In genomic region chr20:59255256-59255655, GRCh38 we compare ENCODE assay signal across 36 cellular contexts. TPM values are rescaled to one million over a fixed set of nuclear protein-coding genes. Genes with fewer than 3 reads are reported as not detected.
"Had no signal": no experiment of that assay in that cellular context is flagged by ENCODE, and none has a peak within 500 bp of the region (broad histone marks: within the 10 kb centered on the region; RNA-seq: fewer than 3 reads in every experiment).

No MANE protein-coding gene starts in this region.

- H3K27me3 Mint-ChIP-seq: activated B cell treated with CpG ODN at 0.5 μM for 24 hours; activated CD8-positive, alpha-beta T cell treated with anti-CD3 and anti-CD28 coated beads for 36 hours; activated T-helper 17 cell treated with anti-CD3 and anti-CD28 coated beads, Interleukin-2, amount 50 U/mL, for 72 hours; T-cell had no signal

- ATAC-seq: activated CD8-positive, alpha-beta T cell treated with anti-CD3 and anti-CD28 coated beads for 36 hours; activated naive CD4-positive, alpha-beta T cell treated with anti-CD3 and anti-CD28 coated beads, Interleukin-2, amount 50 U/mL, for 72 hours; activated T-cell treated with anti-CD3 and anti-CD28 coated beads, Interleukin-2, amount 50 U/mL, for 72 hours; activated T-helper 17 cell treated with anti-CD3 and anti-CD28 coated beads, Interleukin-2, amount 50 U/mL, for 72 hours; PC-3; SK-N-SH treated with all-trans-retinoic acid at 6 μM for 48 hours; T-cell had no signal

- H3K27ac ChIP-seq: brain microvascular endothelial cell, KMS-11, Peyer's patch, VCaP had no signal

- H3K27me3 ChIP-seq: brain microvascular endothelial cell, Peyer's patch had no signal

- H3K4me3 Mint-ChIP-seq: activated B cell treated with CpG ODN at 0.5 μM for 24 hours; activated CD8-positive, alpha-beta T cell treated with anti-CD3 and anti-CD28 coated beads for 36 hours; T-cell had no signal

- H3K27ac Mint-ChIP-seq: activated B cell treated with CpG ODN at 0.5 μM for 24 hours; activated naive CD4-positive, alpha-beta T cell treated with anti-CD3 and anti-CD28 coated beads, Interleukin-2, amount 50 U/mL, for 72 hours; activated T-cell treated with anti-CD3 and anti-CD28 coated beads, Interleukin-2, amount 50 U/mL, for 72 hours had no signal

- H3K9me3 ChIP-seq: Peyer's patch had no signal

- DNase-seq: activated B cell treated with CpG ODN at 0.5 μM for 24 hours; activated CD4-positive, alpha-beta T cell treated with anti-CD3 and anti-CD28 coated beads, Interleukin-2, amount 50 U/mL, for 1 hour; activated CD4-positive, CD25-positive, alpha-beta regulatory T cell treated with anti-CD3 and anti-CD28 coated beads, Interleukin-2, amount 50 U/mL, for 72 hours; activated CD8-positive, alpha-beta T cell treated with anti-CD3 and anti-CD28 coated beads for 36 hours; activated effector memory CD4-positive, alpha-beta T cell treated with anti-CD3 and anti-CD28 coated beads, Interleukin-2, amount 50 U/mL, for 16 hours; activated naive CD4-positive, alpha-beta T cell; activated T-cell treated with anti-CD3 and anti-CD28 coated beads, Interleukin-2, amount 50 U/mL, for 1 hour; activated T-cell treated with anti-CD3 and anti-CD28 coated beads, Interleukin-2, amount 50 U/mL, for 72 hours; amniotic stem cell; aorta; brain microvascular endothelial cell; central memory CD4-positive, alpha-beta T cell; MM.1S; NCI-H1105; NCI-H1417 treated with DMSO at 0.1 percent for 48 hours; NCI-H187 treated with DMSO at 0.1 percent for 48 hours; NCI-H2081; NCI-H2171 treated with DMSO at 0.1 percent for 48 hours; NCI-H2227 treated with DMSO at 0.1 percent for 48 hours; NCI-H524 treated with DMSO at 0.1 percent for 48 hours; PC-3; Peyer's patch; RPMI8226; SIG-M5; T-cell; T-helper 2 cell; T-helper 9 cell had no signal

RNA-seq across cellular contexts. Expression of gene EDN3, which starts 45.2 kb away (rescaled TPM):
- total RNA-seq: activated B cell treated with CpG ODN at 0.5 μM for 24 hours; activated CD8-positive, alpha-beta memory T cell treated with anti-CD3 and anti-CD28 coated beads for 36 hours; activated T-cell treated with anti-CD3 and anti-CD28 coated beads, Interleukin-2, amount 50 U/mL, for 72 hours; aorta; LHCN-M2; NCI-H460; PC-3; SK-MEL-5 had no signal
